Comparison of ENCODE assay signal across 1 cellular context in genomic region chr7:122709930-122710646, GRCh38.
A peak's percentile ranks its signal among the peaks of the same experiment; 100 is the strongest.
TF ChIP-seq lines count a peak whose summit lies in the region.

No MANE protein-coding gene starts in this region.

TF ChIP-seq in GM12878, 131 proteins besides CTCF, POLR2A, EP300 and RAD21 (continued from another document):
- TF ChIP-seq IKZF2 (IDR thresholded peaks at IDR 0.05): peak; percentile 30 to 43; a peak in 1 of 4 replicates
- TF ChIP-seq MTA2 (IDR thresholded peaks at IDR 0.05; ENCODE audit: low read depth): peak; percentile 16; the same call in 1 of the 2 replicates
- no peak for TF ChIP-seq CHD2 (IDR thresholded peaks at IDR 0.05; ENCODE audit: borderline replicate concordance, low read depth, low read length)
- TF ChIP-seq USF1 (IDR thresholded peaks at IDR 0.05; ENCODE audit: borderline replicate concordance, extremely low read length, insufficient read depth, low read depth, low read length): no peak
- peak; percentile 43; the same call in 1 of the 2 replicates for TF ChIP-seq RELB (IDR thresholded peaks at IDR 0.05; ENCODE audit: low read depth)
- TF ChIP-seq E2F8 (IDR thresholded peaks at IDR 0.05; ENCODE audit: low read depth, partially characterized antibody): no peak
- no peak for TF ChIP-seq CREB1 (IDR thresholded peaks at IDR 0.05; ENCODE audit: low read depth)
- TF ChIP-seq ATF7 (IDR thresholded peaks at IDR 0.05; ENCODE audit: low read depth): peak; percentile 55; the same call in 1 of the 2 replicates
- no peak for TF ChIP-seq ELK1 (IDR thresholded peaks at IDR 0.05; ENCODE audit: low read depth, low read length)
- no peak for TF ChIP-seq NKRF (conservative IDR thresholded peaks at IDR 0.05)
- TF ChIP-seq BRCA1 (IDR thresholded peaks at IDR 0.05; ENCODE audit: low read depth, low read length): no peak
- TF ChIP-seq GATAD2B (conservative IDR thresholded peaks at IDR 0.05; ENCODE audit: low read depth): no peak
- peak; percentile 44; the same call in 1 of the 2 replicates for TF ChIP-seq SMARCA5 (IDR thresholded peaks at IDR 0.05)
- TF ChIP-seq HDGF (IDR thresholded peaks at IDR 0.05): no peak
- TF ChIP-seq TCF7 (IDR thresholded peaks at IDR 0.05; ENCODE audit: borderline replicate concordance): no peak
- no peak for TF ChIP-seq ZZZ3 (IDR thresholded peaks at IDR 0.05; ENCODE audit: control insufficient read depth, insufficient read length, low read depth)
- no peak for TF ChIP-seq IRF3 (IDR thresholded peaks at IDR 0.05)
- TF ChIP-seq ZNF274 (IDR thresholded peaks at IDR 0.05; ENCODE audit: insufficient read depth, insufficient read length): no peak
- TF ChIP-seq MTA3 (IDR thresholded peaks at IDR 0.05; ENCODE audit: borderline replicate concordance, low read length): no peak
- no peak for TF ChIP-seq EZH2 (IDR thresholded peaks at IDR 0.05; ENCODE audit: borderline replicate concordance, control insufficient read depth, low read depth, low read length)
- TF ChIP-seq IKZF1 (conservative IDR thresholded peaks at IDR 0.05): 0 out of 2 replicates have a peak, but pooled peaks have one; percentile 24
- no peak for TF ChIP-seq ZBTB4 (CRISPR knock-in tag; IDR thresholded peaks at IDR 0.05)
- TF ChIP-seq POU2F2 (IDR thresholded peaks at IDR 0.05; ENCODE audit: borderline replicate concordance, low read depth, low read length): peak; percentile 90; the same call in 1 of the 3 replicates
- TF ChIP-seq LARP7 (IDR thresholded peaks at IDR 0.05): no peak
- TF ChIP-seq ETV6 (conservative IDR thresholded peaks at IDR 0.05 in 1 of 2, IDR thresholded peaks at IDR 0.05 in 1 of 2; ENCODE audit: borderline replicate concordance in 1 of 2, low read depth in 1 of 2): no peak
- TF ChIP-seq HDAC2 (IDR thresholded peaks at IDR 0.05): no peak
- TF ChIP-seq TARDBP (IDR thresholded peaks at IDR 0.05; ENCODE audit: borderline replicate concordance): no peak
- no peak for TF ChIP-seq SREBF1 (IDR thresholded peaks at IDR 0.05; ENCODE audit: low read length)
- TF ChIP-seq PAX5 (IDR thresholded peaks at IDR 0.05; ENCODE audit: borderline replicate concordance, low read depth, low read length): no peak
- TF ChIP-seq BHLHE40 (IDR thresholded peaks at IDR 0.05; ENCODE audit: borderline replicate concordance in 1 of 2, low read depth in 2 of 2, low read length in 1 of 2): no peak
- TF ChIP-seq ZNF384 (IDR thresholded peaks at IDR 0.05; ENCODE audit: borderline replicate concordance, low read depth, low read length): peak; percentile 63; the same call in 1 of the 2 replicates
TF ChIP-seq in GM12878: peak in this region for 8.
